9 cellular contexts compared by ENCODE assay signal in the genomic region with DNA sequence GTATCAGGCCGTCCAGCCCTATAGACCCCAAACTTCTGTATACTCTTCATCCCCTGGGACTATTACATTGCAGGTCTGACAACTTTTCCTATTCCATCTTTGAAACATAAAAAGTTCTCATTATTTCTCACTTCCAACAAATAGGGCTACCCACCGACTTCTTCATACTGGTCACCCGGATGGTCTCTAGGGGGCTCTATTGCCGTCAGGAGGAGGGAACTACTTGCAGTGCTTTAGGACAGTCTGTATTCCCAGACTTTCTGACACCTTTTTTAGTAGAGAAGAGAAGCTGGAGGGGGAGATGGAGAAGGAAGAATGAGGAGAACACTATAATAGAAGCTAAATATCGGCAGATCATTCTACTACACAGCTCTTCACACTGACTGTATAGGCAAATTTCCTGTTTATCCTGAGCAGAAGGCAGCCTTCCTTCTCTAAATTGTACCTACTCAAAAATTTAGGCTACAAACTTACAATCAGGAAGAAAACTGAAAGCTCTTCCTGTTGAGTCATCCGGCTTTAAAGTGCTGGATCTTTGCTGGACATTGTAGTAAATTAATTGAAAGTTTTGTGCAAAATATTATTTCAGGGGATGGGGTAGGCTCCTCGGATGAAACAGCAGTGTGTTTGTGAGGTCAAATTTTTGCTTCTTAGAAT. TPM values are rescaled to one million over a fixed set of nuclear protein-coding genes. Genes with fewer than 3 reads are reported as not detected.
A peak's percentile ranks its signal among the peaks of the same experiment; 100 is the strongest.
DNase-seq lines count a peak whose midpoint lies in the region; ATAC-seq and TF ChIP-seq lines count a peak whose summit lies in the region.
"Had no signal": no experiment of that assay in that cellular context is flagged by ENCODE, and none has a peak within 500 bp of the region (broad histone marks: within the 10 kb centered on the region; RNA-seq: fewer than 3 reads in every experiment).

No MANE protein-coding gene starts in this region.

- no peaks in the 10 kb centered on the region for H3K27me3 Mint-ChIP-seq in CD4-positive, alpha-beta T cell

- H3K27ac ChIP-seq in CD4-positive, alpha-beta T cell (ENCODE audit: low read depth, low read length): peak overlapping the region; percentile 33
- H3K27ac ChIP-seq in brain microvascular endothelial cell: peak overlapping the region; percentile 37
- peak overlapping the region; percentile 6 for H3K27ac ChIP-seq in lower lobe of right lung

- H3K9me3 Mint-ChIP-seq in CD4-positive, alpha-beta T cell: no peaks in the 10 kb centered on the region

- TF ChIP-seq EP300 in Ishikawa (IDR thresholded peaks at IDR 0.05; ENCODE audit: borderline replicate concordance): no peak

- H3K27ac Mint-ChIP-seq in CD4-positive, alpha-beta T cell: peak overlapping the region; percentile 90

- in situ Hi-C loops in brain microvascular endothelial cell (cut with HindIII; ENCODE audit: low pct_ligation_motif_present, low sequenced_read_pairs): no loop called here

- ATAC-seq in CD4-positive, alpha-beta T cell (ENCODE audit: poor library complexity): no peak
- ATAC-seq in lower lobe of right lung (no peak), GM19324 (IDR thresholded peaks at IDR 0.05; ENCODE audit: low FRiP score, unreplicated experiment) (no peak)

- peak; percentile 47 for TF ChIP-seq RAD21 in Ishikawa (IDR thresholded peaks at IDR 0.05; ENCODE audit: low read depth)

- intact Hi-C loops in CD4-positive, alpha-beta T cell (cut with DNase I, micrococcal nuclease): loop anchor here in 1 of 2 experiments (5.0 to 10.0 kb wide), 2 partner anchors 43 to 70 kb away; no protein-coding TSS in a partner anchor
- intact Hi-C loops in lower lobe of right lung (cut with DNase I) (no loop called here), head of caudate nucleus (cut with DNase I) (no loop called here)

- H3K36me3 Mint-ChIP-seq in CD4-positive, alpha-beta T cell (ENCODE audit: low read depth): no peaks in the 10 kb centered on the region

- peaks cover 90% of the 10 kb centered on the region for H3K4me1 Mint-ChIP-seq in CD4-positive, alpha-beta T cell (ENCODE audit: low read depth)

- H3K4me1 ChIP-seq in lower lobe of right lung: peaks cover 20% of the 10 kb centered on the region

- TF ChIP-seq CTCF in CD4-positive, alpha-beta T cell (IDR thresholded peaks at IDR 0.05): no peak
- peak; percentile 59 for TF ChIP-seq CTCF in brain microvascular endothelial cell (IDR thresholded peaks at IDR 0.05; ENCODE audit: low read depth, low read length, missing control alignments)
- TF ChIP-seq CTCF in lower lobe of right lung (IDR thresholded peaks at IDR 0.05): peak; percentile 21

- no peak for DNase-seq in CD4-positive, alpha-beta T cell
- DNase-seq in brain microvascular endothelial cell (no peak), lower lobe of right lung (no peak), mesenteric fat pad (ENCODE audit: low spot score) (no peak), head of caudate nucleus (no peak), NCI-H510A (lab: John Stamatoyannopoulos, UW) (no peak)
- DNase-seq: NCI-H524 treated with DMSO at 0.1 percent for 48 hours had no signal

- no peaks in the 10 kb centered on the region for H3K27me3 ChIP-seq in CD4-positive, alpha-beta T cell (ENCODE audit: control insufficient read depth, insufficient read depth, low read length)
- no peaks in the 10 kb centered on the region for H3K27me3 ChIP-seq in brain microvascular endothelial cell (replicated peaks)
- H3K27me3 ChIP-seq in lower lobe of right lung (ENCODE audit: low read depth): no peaks in the 10 kb centered on the region

- no peaks in the 10 kb centered on the region for H3K9me3 ChIP-seq in CD4-positive, alpha-beta T cell (ENCODE audit: control insufficient read depth, low read length)
- no peaks in the 10 kb centered on the region for H3K9me3 ChIP-seq in lower lobe of right lung

- H3K36me3 ChIP-seq in brain microvascular endothelial cell (replicated peaks): no peaks in the 10 kb centered on the region
- H3K36me3 ChIP-seq in lower lobe of right lung: no peaks in the 10 kb centered on the region

- H3K4me3 Mint-ChIP-seq in CD4-positive, alpha-beta T cell: peak overlapping the region; percentile 2

- POLR2A ChIA-PET in CD4-positive, alpha-beta T cell (lab: Charles Lee): interaction anchor here (1.0 kb wide), 1 partner anchor 249 kb away, joined by 4 read pairs; no protein-coding TSS in a partner anchor

- no peak overlapping the region for H3K4me3 ChIP-seq in brain microvascular endothelial cell (ENCODE audit: low read depth, low read length)
- no peak overlapping the region for H3K4me3 ChIP-seq in lower lobe of right lung

- CTCF ChIA-PET in CD4-positive, alpha-beta T cell (lab: Charles Lee): no interaction called here

TF ChIP-seq in Ishikawa, 13 proteins besides CTCF, POLR2A, EP300 and RAD21:
- TF ChIP-seq TEAD4 (IDR thresholded peaks at IDR 0.05) (no peak), CEBPB (IDR thresholded peaks at IDR 0.05) (no peak), FOXM1 (IDR thresholded peaks at IDR 0.05; ENCODE audit: borderline replicate concordance, low read depth) (no peak), ZBTB7A (IDR thresholded peaks at IDR 0.05; ENCODE audit: low read depth) (no peak), TCF12 (IDR thresholded peaks at IDR 0.05; ENCODE audit: low read depth) (no peak), EGR1 (IDR thresholded peaks at IDR 0.05) (no peak), TAF1 (IDR thresholded peaks at IDR 0.05; ENCODE audit: low read depth) (no peak), NFIC (IDR thresholded peaks at IDR 0.05) (no peak), YY1 (IDR thresholded peaks at IDR 0.05; ENCODE audit: low read depth) (no peak)
- TF ChIP-seq, protein P1, sequence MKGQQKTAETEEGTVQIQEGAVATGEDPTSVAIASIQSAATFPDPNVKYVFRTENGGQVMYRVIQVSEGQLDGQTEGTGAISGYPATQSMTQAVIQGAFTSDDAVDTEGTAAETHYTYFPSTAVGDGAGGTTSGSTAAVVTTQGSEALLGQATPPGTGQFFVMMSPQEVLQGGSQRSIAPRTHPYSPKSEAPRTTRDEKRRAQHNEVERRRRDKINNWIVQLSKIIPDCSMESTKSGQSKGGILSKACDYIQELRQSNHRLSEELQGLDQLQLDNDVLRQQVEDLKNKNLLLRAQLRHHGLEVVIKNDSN (IDR thresholded peaks at IDR 0.05): no peak
- TF ChIP-seq, protein P2, sequence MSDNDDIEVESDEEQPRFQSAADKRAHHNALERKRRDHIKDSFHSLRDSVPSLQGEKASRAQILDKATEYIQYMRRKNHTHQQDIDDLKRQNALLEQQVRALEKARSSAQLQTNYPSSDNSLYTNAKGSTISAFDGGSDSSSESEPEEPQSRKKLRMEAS (IDR thresholded peaks at IDR 0.05): no peak
- TF ChIP-seq, protein P3, sequence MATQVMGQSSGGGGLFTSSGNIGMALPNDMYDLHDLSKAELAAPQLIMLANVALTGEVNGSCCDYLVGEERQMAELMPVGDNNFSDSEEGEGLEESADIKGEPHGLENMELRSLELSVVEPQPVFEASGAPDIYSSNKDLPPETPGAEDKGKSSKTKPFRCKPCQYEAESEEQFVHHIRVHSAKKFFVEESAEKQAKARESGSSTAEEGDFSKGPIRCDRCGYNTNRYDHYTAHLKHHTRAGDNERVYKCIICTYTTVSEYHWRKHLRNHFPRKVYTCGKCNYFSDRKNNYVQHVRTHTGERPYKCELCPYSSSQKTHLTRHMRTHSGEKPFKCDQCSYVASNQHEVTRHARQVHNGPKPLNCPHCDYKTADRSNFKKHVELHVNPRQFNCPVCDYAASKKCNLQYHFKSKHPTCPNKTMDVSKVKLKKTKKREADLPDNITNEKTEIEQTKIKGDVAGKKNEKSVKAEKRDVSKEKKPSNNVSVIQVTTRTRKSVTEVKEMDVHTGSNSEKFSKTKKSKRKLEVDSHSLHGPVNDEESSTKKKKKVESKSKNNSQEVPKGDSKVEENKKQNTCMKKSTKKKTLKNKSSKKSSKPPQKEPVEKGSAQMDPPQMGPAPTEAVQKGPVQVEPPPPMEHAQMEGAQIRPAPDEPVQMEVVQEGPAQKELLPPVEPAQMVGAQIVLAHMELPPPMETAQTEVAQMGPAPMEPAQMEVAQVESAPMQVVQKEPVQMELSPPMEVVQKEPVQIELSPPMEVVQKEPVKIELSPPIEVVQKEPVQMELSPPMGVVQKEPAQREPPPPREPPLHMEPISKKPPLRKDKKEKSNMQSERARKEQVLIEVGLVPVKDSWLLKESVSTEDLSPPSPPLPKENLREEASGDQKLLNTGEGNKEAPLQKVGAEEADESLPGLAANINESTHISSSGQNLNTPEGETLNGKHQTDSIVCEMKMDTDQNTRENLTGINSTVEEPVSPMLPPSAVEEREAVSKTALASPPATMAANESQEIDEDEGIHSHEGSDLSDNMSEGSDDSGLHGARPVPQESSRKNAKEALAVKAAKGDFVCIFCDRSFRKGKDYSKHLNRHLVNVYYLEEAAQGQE (IDR thresholded peaks at IDR 0.05; ENCODE audit: low read depth): no peak

RNA-seq across cellular contexts. Expression of a gene that starts 54.6 kb away (rescaled TPM):
- 1 to 10 TPM; 4.2 to 4.8 TPM for total RNA-seq in CD4-positive, alpha-beta T cell
- total RNA-seq in lower lobe of right lung (3.4 TPM), mesenteric fat pad (2.4 TPM)
